ENCODE assay signal across 26 cellular contexts in genomic region chr11:67014343-67014742, GRCh38. TPM values are rescaled to one million over a fixed set of nuclear protein-coding genes. Genes with fewer than 3 reads are reported as not detected.
DNase-seq lines count a peak whose midpoint lies in the region; ATAC-seq and TF ChIP-seq lines count a peak whose summit lies in the region.
"Had no signal": no experiment of that assay in that cellular context is flagged by ENCODE, and none has a peak within 500 bp of the region (broad histone marks: within the 10 kb centered on the region; RNA-seq: fewer than 3 reads in every experiment).

No MANE protein-coding gene starts in this region.

- no peaks in the 10 kb centered on the region for H3K79me2 ChIP-seq in neural progenitor cell (ENCODE audit: low read depth)

- POLR2A ChIA-PET in WTC11 (lab: Charles Lee) = no interaction called here

- H2AFZ ChIP-seq in neural progenitor cell (replicated peaks) = no peak overlapping the region

- no peak overlapping the region for H3K4me2 ChIP-seq in neural progenitor cell
- H3K4me2 ChIP-seq: BLaER1 had no signal

- H3K9ac ChIP-seq in neural progenitor cell = no peak overlapping the region
- H3K9ac ChIP-seq: BLaER1 had no signal

- CTCF ChIA-PET in WTC11 (lab: Charles Lee) = interaction anchor here (1.0 to 1.7 kb wide), 2 partner anchors 10 to 131 kb away, joined by 3 to 4 read pairs; no protein-coding TSS in a partner anchor

- H3K4me1 Mint-ChIP-seq in WTC11 = peaks cover 12% of the 10 kb centered on the region
- peaks cover 13% of the 10 kb centered on the region for H3K4me1 Mint-ChIP-seq in neural progenitor cell
- H3K4me1 Mint-ChIP-seq: CD14-positive monocyte; CD4-positive, alpha-beta memory T cell; CD4-positive, CD25-positive, alpha-beta regulatory T cell; CD8-positive, alpha-beta memory T cell had no signal

- H3K27me3 ChIP-seq in H7 (ENCODE audit: control insufficient read depth, insufficient read depth, low read length) (no peaks in the 10 kb centered on the region), neural progenitor cell (no peaks in the 10 kb centered on the region)
- H3K27me3 ChIP-seq: BE2C, BLaER1 had no signal

- H3K4me3 Mint-ChIP-seq in WTC11 (no peak overlapping the region), neural progenitor cell (peak overlapping the region; percentile 15)
- H3K4me3 Mint-ChIP-seq: CD4-positive, alpha-beta memory T cell; CD4-positive, CD25-positive, alpha-beta regulatory T cell; CD8-positive, alpha-beta memory T cell had no signal

- H3K36me3 Mint-ChIP-seq in WTC11 = peaks cover 5% of the 10 kb centered on the region
- no peaks in the 10 kb centered on the region for H3K36me3 Mint-ChIP-seq in neural progenitor cell
- H3K36me3 Mint-ChIP-seq: CD14-positive monocyte; CD4-positive, alpha-beta memory T cell; CD4-positive, CD25-positive, alpha-beta regulatory T cell; CD8-positive, alpha-beta memory T cell had no signal

- ATAC-seq in WTC11 = no peak
- ATAC-seq: GM12878 had no signal

- no peaks in the 10 kb centered on the region for H3K9me3 ChIP-seq in neural progenitor cell (ENCODE audit: low read depth)
- H3K9me3 ChIP-seq: BE2C, BLaER1 had no signal

- H3K27me3 Mint-ChIP-seq in WTC11 (ENCODE audit: low read depth) (no peaks in the 10 kb centered on the region; the same call in none of the 2 replicates), neural progenitor cell (ENCODE audit: insufficient read depth, low read depth) (peaks cover 11% of the 10 kb centered on the region)

- H4K20me1 ChIP-seq in neural progenitor cell (ENCODE audit: low read depth) = no peaks in the 10 kb centered on the region
- H4K20me1 ChIP-seq: BLaER1 had no signal

- TF ChIP-seq CTCF in WTC11 (IDR thresholded peaks at IDR 0.05) (no peak), neural progenitor cell (IDR thresholded peaks at IDR 0.05) (no peak)

- peak overlapping the region; percentile 33; the same call in 1 of the 2 replicates for H3K27ac Mint-ChIP-seq in WTC11
- H3K27ac Mint-ChIP-seq in neural progenitor cell = peak overlapping the region; percentile 29
- H3K27ac Mint-ChIP-seq: CD4-positive, alpha-beta memory T cell; CD8-positive, alpha-beta memory T cell had no signal

- intact Hi-C loops in head of caudate nucleus (cut with DNase I) = no loop called here

- H3K36me3 ChIP-seq in H7 (replicated peaks; ENCODE audit: control insufficient read depth, insufficient read depth, low read length) = peaks cover 3% of the 10 kb centered on the region; the same call in 1 of the 2 replicates
- H3K36me3 ChIP-seq in neural progenitor cell = no peaks in the 10 kb centered on the region
- H3K36me3 ChIP-seq: BE2C, BLaER1 had no signal

- DNase-seq in H7 = peak; percentile 28
- no peak for DNase-seq in WTC11 (ENCODE audit: low spot score)
- DNase-seq in neural progenitor cell (ENCODE audit: low spot score) = no peak
- no peak for DNase-seq in head of caudate nucleus
- no peak for DNase-seq in NCI-H345 (lab: John Stamatoyannopoulos, UW)
- no peak for DNase-seq in NCI-H345 treated with DMSO at 0.1 percent for 48 hours (lab: John Stamatoyannopoulos, UW; ENCODE audit: unreplicated experiment)
- DNase-seq: 8988T; ACHN; BE2C; CD4-positive, alpha-beta memory T cell; CD4-positive, CD25-positive, alpha-beta regulatory T cell; CD8-positive, alpha-beta memory T cell; COR-L47; DMS 273 treated with DMSO at 0.1 percent for 48 hours; DMS153; DMS53; DMS79; DND-41; EL; GDM1 had no signal

- H3K4me1 ChIP-seq in neural progenitor cell = no peaks in the 10 kb centered on the region
- H3K4me1 ChIP-seq: BE2C had no signal

- H3K4me3 ChIP-seq in H7 (ENCODE audit: insufficient read depth, low read depth, low read length) = no peak overlapping the region
- H3K4me3 ChIP-seq in neural progenitor cell = no peak overlapping the region
- H3K4me3 ChIP-seq: BLaER1, GM12878 had no signal

- no peaks in the 10 kb centered on the region for H3F3A ChIP-seq in neural progenitor cell (ENCODE audit: low read depth)

- H3K9me3 Mint-ChIP-seq in WTC11 = no peaks in the 10 kb centered on the region
- H3K9me3 Mint-ChIP-seq in neural progenitor cell = no peaks in the 10 kb centered on the region
- H3K9me3 Mint-ChIP-seq: CD8-positive, alpha-beta memory T cell had no signal

- H3K27ac ChIP-seq in neural progenitor cell = no peak overlapping the region
- H3K27ac ChIP-seq: BLaER1 had no signal

TF ChIP-seq in WTC11, 78 proteins besides CTCF, POLR2A, EP300 and RAD21:
- TF ChIP-seq PRRX2 (CRISPR knock-in tag; IDR thresholded peaks at IDR 0.05) = no peak

RNA-seq across cellular contexts. Expression of gene SYT12, which starts 8.6 kb away (rescaled TPM):
- 2.3 and 2.8 TPM in 2 replicates for total RNA-seq in H7 (2014; rRNA removed; shearing (Covaris generic))
- total RNA-seq in WTC11 (2021) (4.6 to 7.3 TPM (median 7.1 TPM) in 3 replicates), neural progenitor cell (ENCODE audit: low replicate concordance) (0.50 and 0.67 TPM in 2 replicates)
- total RNA-seq: CD4-positive, alpha-beta memory T cell; CD4-positive, CD25-positive, alpha-beta regulatory T cell; CD8-positive, alpha-beta memory T cell had no signal

RNA-seq across cellular contexts. Expression of gene C11orf86, which starts 39.2 kb away (rescaled TPM):
- total RNA-seq in H7 (2014; rRNA removed; shearing (Covaris generic)) = 0.21 and 0.26 TPM in 2 replicates
- total RNA-seq in WTC11 (2021) = 0.44 to 0.87 TPM (median 0.68 TPM) in 3 replicates
- total RNA-seq in neural progenitor cell (ENCODE audit: low replicate concordance) = not detected in 2 replicates
- total RNA-seq: A673; CD4-positive, alpha-beta memory T cell; CD4-positive, CD25-positive, alpha-beta regulatory T cell; CD8-positive, alpha-beta memory T cell; Daoy; G401; GM12878 had no signal

RNA-seq across cellular contexts. Expression of gene RHOD, which starts 42.3 kb away (rescaled TPM):
- 8.7 and 15.7 TPM in 2 replicates for total RNA-seq in H7 (2014; rRNA removed; shearing (Covaris generic))
- total RNA-seq in WTC11 (2021) (13.1 to 16.3 TPM (median 15.9 TPM) in 3 replicates), neural progenitor cell (ENCODE audit: low replicate concordance) (6.6 and 10.0 TPM in 2 replicates)
- total RNA-seq: CD4-positive, CD25-positive, alpha-beta regulatory T cell; Daoy; G401 had no signal

RNA-seq across cellular contexts. Expression of gene PC, which starts 56.2 kb away (rescaled TPM):
- 18.4 and 26.6 TPM in 2 replicates for total RNA-seq in H7 (2014; rRNA removed; shearing (Covaris generic))
- 22.1 to 27.2 TPM (median 25.6 TPM) in 3 replicates for total RNA-seq in WTC11 (2021)
- total RNA-seq in neural progenitor cell (ENCODE audit: low replicate concordance) = 11.4 and 20.4 TPM in 2 replicates
